In the genomic region with DNA sequence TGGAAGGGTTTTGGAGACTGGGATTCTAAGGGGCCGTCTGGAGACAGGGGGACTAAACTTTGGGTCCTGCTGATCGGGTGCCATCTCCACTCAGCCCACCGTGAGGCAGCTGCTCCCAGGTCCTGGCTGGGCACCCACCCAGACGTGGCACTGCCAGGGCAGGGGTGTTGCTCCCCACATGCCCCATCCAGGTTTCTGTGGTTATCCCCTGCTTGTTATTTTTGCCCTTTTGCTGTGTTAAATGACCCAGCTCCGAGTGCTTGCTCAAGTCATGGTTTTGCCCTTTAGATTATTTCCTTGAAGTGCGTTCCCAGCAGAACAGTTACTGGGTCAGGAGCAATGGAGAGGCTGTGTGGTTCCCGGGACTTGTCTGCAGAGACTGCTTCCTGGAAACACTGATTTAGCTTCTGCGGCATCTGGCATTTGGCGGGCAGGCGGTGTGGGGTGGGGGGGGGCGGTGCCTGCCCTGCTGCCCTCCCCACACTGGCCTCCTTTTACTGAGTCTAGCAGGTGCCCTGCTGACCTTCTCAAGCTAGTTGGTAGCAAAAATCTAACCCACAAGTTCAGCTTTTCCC, we compare ENCODE assay signal across 9 cellular contexts. TPM values are rescaled to one million over a fixed set of nuclear protein-coding genes. Genes with fewer than 3 reads are reported as not detected.
DNase-seq lines count a peak whose midpoint lies in the region; ATAC-seq and TF ChIP-seq lines count a peak whose summit lies in the region.
"Had no signal": no experiment of that assay in that cellular context is flagged by ENCODE, and none has a peak within 500 bp of the region (broad histone marks: within the 10 kb centered on the region; RNA-seq: fewer than 3 reads in every experiment).

No MANE protein-coding gene starts in this region.

- H3K4me2 ChIP-seq in DND-41 (ENCODE audit: insufficient read depth, low read length), result peak overlapping the region; percentile 65; the same call in 1 of the 2 replicates

- H2AFZ ChIP-seq in DND-41 (ENCODE audit: low read depth, low read length), result no peak overlapping the region

- DNase-seq in DND-41 (no peak), immature natural killer cell (peak in 1 of 3 donors; percentile 9), gastrocnemius medialis (peak in 1 of 2 donors; percentile 68), epidermal melanocyte (ENCODE audit: insufficient read length, low spot score) (no peak), HPDE6-E6E7 (ENCODE audit: extremely low spot score) (no peak)
- DNase-seq: activated CD4-positive, alpha-beta memory T cell treated with anti-CD3 and anti-CD28 coated beads, Interleukin-2, amount 10 ng/mL, durations not matched to agents 7 days and 5 days had no signal

- H3K4me1 ChIP-seq in DND-41 (ENCODE audit: insufficient read depth, low read length), result peaks cover 32% of the 10 kb centered on the region
- peaks cover 66 to 67% of the 10 kb centered on the region in 2 donors for H3K4me1 ChIP-seq in gastrocnemius medialis

- no peaks in the 10 kb centered on the region for H3K36me3 Mint-ChIP-seq in immature natural killer cell

- H3K27me3 ChIP-seq in DND-41 (ENCODE audit: insufficient read depth, low read length, poor library complexity) (no peaks in the 10 kb centered on the region), gastrocnemius medialis (no peaks in the 10 kb centered on the region)

- peaks cover 58% of the 10 kb centered on the region for H4K20me1 ChIP-seq in DND-41 (ENCODE audit: insufficient read depth, low read length)

- TF ChIP-seq POLR2A in gastrocnemius medialis (IDR thresholded peaks at IDR 0.05), result peak; percentile 42 to 48

- peak overlapping the region; percentile 71 to 91 (median 86) for H3K27ac Mint-ChIP-seq in immature natural killer cell

- no peak for TF ChIP-seq CTCF in DND-41 (IDR thresholded peaks at IDR 0.05; ENCODE audit: borderline replicate concordance, extremely low read depth, low read length, poor library complexity, severe bottlenecking)
- TF ChIP-seq CTCF in gastrocnemius medialis (IDR thresholded peaks at IDR 0.05 in 4 of 5, conservative IDR thresholded peaks at IDR 0.05 in 1 of 5), result no peak

- H3K4me3 ChIP-seq in DND-41 (ENCODE audit: low read depth in 1 of 2, low read length in 2 of 2) (0 out of 4 replicates have a peak overlapping the region, but pooled peaks of 1 of the 2 experiments have one; percentile 19), gastrocnemius medialis (peak overlapping the region; percentile 43 to 100 (median 68))

- H3K9me3 ChIP-seq in DND-41 (ENCODE audit: insufficient read depth, low read length, severe bottlenecking) (no peaks in the 10 kb centered on the region), gastrocnemius medialis (no peaks in the 10 kb centered on the region)

- ATAC-seq in DND-41 (ENCODE audit: insufficient read depth, low read depth) (no peak), gastrocnemius medialis (peak in 1 of 2 donors; percentile 7), GM19452 (IDR thresholded peaks at IDR 0.05; ENCODE audit: unreplicated experiment) (no peak), HG02678 (IDR thresholded peaks at IDR 0.05; ENCODE audit: unreplicated experiment) (no peak)

- peaks cover 3 to 7% (median 5%) of the 10 kb centered on the region in 3 donors for H3K27me3 Mint-ChIP-seq in immature natural killer cell (ENCODE audit: low read depth in 3 of 3)
- H3K27me3 Mint-ChIP-seq: activated CD4-positive, alpha-beta memory T cell treated with anti-CD3 and anti-CD28 coated beads, Interleukin-2, amount 10 ng/mL, durations not matched to agents 7 days and 5 days had no signal

- intact Hi-C loops in gastrocnemius medialis (cut with DNase I; ENCODE audit: low total_unique reads), result no loop called here

- H3K9ac ChIP-seq in DND-41 (ENCODE audit: low read depth, low read length), result 0 out of 2 replicates have a peak overlapping the region, but pooled peaks have one; percentile 17

- 23 to 35% (median 25%) methylated on average over 11 of the region's 11 CpGs for whole genome bisulfite sequencing in adipose tissue, 3 donors

- H3K27ac ChIP-seq in DND-41 (ENCODE audit: low read length) (no peak overlapping the region), adipose tissue (ENCODE audit: low read depth, low read length) (peak overlapping the region; percentile 83), gastrocnemius medialis (peak overlapping the region; percentile 96 to 100 (median 100))

- peaks cover 7% of the 10 kb centered on the region for H3K36me3 ChIP-seq in DND-41 (ENCODE audit: insufficient read depth, low read length)
- no peaks in the 10 kb centered on the region for H3K36me3 ChIP-seq in gastrocnemius medialis

- peaks cover 74% of the 10 kb centered on the region for H3K79me2 ChIP-seq in DND-41 (ENCODE audit: insufficient read depth, low read length)

- in situ Hi-C loops in gastrocnemius medialis (cut with MboI; ENCODE audit: low sequenced_read_pairs in 4 of 4), result no loop called here

- H3K4me1 Mint-ChIP-seq in immature natural killer cell, result peaks cover 45 to 46% of the 10 kb centered on the region in 2 donors

- H3K4me3 Mint-ChIP-seq in immature natural killer cell, result peak overlapping the region; percentile 63 to 92 (median 84)
- H3K4me3 Mint-ChIP-seq: activated CD4-positive, alpha-beta memory T cell treated with anti-CD3 and anti-CD28 coated beads, Interleukin-2, amount 10 ng/mL, durations not matched to agents 7 days and 5 days had no signal

- no peaks in the 10 kb centered on the region for H3K9me3 Mint-ChIP-seq in immature natural killer cell
- H3K9me3 Mint-ChIP-seq: activated CD4-positive, alpha-beta memory T cell treated with anti-CD3 and anti-CD28 coated beads, Interleukin-2, amount 10 ng/mL, durations not matched to agents 7 days and 5 days had no signal

RNA-seq across cellular contexts. Expression of a gene that starts 1.9 kb away (rescaled TPM):
- polyA plus RNA-seq in adipose tissue (100 to 1,000 TPM in 1 of 3 donors, 10 to 100 TPM in 2; 80.4 to 105 (median 86.1) TPM), immature natural killer cell (100 to 1,000 TPM in 1 of 3 donors, 10 to 100 TPM in 2; 38.1 to 106 (median 53.4) TPM)
- total RNA-seq in gastrocnemius medialis, result 10 to 100 TPM; 13.4 to 42.9 (median 31.0) TPM

RNA-seq across cellular contexts. Expression of a gene that starts 21.0 kb away (rescaled TPM):
- polyA plus RNA-seq in adipose tissue (10 to 100 TPM; 13.4 to 97.9 (median 58.4) TPM), immature natural killer cell (10 to 100 TPM; 43.9 to 71.4 (median 59.4) TPM)
- 100 to 1,000 TPM; 173 to 183 (median 176) TPM for total RNA-seq in gastrocnemius medialis

RNA-seq across cellular contexts. Expression of a gene that starts 28.1 kb away (rescaled TPM):
- polyA plus RNA-seq in adipose tissue (100 to 1,000 TPM in 1 of 3 donors, 10 to 100 TPM in 2; 43.9 to 297 (median 47.8) TPM), immature natural killer cell (not detected)
- 10 to 100 TPM; 19.7 to 91.8 (median 41.9) TPM for total RNA-seq in gastrocnemius medialis

RNA-seq across cellular contexts. Expression of a gene that starts 49.0 kb away (rescaled TPM):
- polyA plus RNA-seq in adipose tissue (10 to 100 TPM in 2 of 3 donors, 1 to 10 TPM in 1; 5.1 to 31.9 (median 30.5) TPM), immature natural killer cell (1 to 10 TPM; 4.8 to 8.0 (median 5.3) TPM)
- total RNA-seq in gastrocnemius medialis, result 10 to 100 TPM in 3 of 4 donors, 1 to 10 TPM in 1; 7.1 to 16.0 (median 13.7) TPM

RNA-seq across cellular contexts. Expression of a gene that starts 52.7 kb away (rescaled TPM):
- polyA plus RNA-seq in adipose tissue (100 to 1,000 TPM in 2 of 3 donors, 10 to 100 TPM in 1; 83.6 to 182 (median 105) TPM), immature natural killer cell (100 to 1,000 TPM; 163 to 287 (median 209) TPM)
- 10 to 100 TPM; 42.5 to 74.6 (median 57.8) TPM for total RNA-seq in gastrocnemius medialis

Comparison
In these comparisons a context has a peak if more than half of its experiments do, and no peak if none do; other contexts are left out.
1. RNA of a gene that starts 28.1 kb away (polyA plus RNA-seq): 43.9 to 297 TPM in adipose tissue; not detected in immature natural killer cell; every median in the first group is over 10 times any median in the second.